Comparison of ENCODE assay signal across 8 cellular contexts in the genomic region with DNA sequence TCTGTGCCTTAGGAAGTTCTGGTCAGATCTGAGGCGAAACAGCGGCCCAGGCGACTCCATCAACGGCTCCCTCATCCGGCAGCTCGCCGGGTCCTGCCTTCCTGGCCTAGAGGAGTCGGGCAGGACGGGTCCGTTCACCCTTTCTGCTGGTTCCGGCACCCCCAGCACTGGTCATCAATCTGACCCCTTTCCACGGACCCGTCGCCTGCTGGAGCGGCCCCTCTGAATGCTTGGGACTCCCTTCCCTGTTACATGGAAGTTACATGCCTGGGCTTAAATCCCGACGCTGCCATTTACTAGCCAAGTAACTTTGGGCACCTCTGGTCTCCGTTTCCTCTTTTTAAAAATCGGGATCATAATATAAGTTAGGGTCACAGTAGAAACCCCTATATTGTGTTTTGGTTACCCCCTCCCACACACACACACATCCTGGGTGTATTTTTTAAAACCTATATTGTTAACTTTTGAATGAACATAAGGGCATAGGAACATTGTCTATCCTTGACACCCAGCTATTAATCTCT. TPM values are rescaled to one million over a fixed set of nuclear protein-coding genes. Genes with fewer than 3 reads are reported as not detected.
DNase-seq lines count a peak whose midpoint lies in the region; ATAC-seq and TF ChIP-seq lines count a peak whose summit lies in the region.

No MANE protein-coding gene starts in this region.

- H3K36me3 ChIP-seq in iPS-18a (ENCODE audit: control insufficient read depth, low read depth, low read length) = no peaks in the 10 kb centered on the region
- H3K36me3 ChIP-seq in subcutaneous abdominal adipose tissue (ENCODE audit: control insufficient read depth in 5 of 5, insufficient read depth in 5 of 5, low read length in 5 of 5) = no peaks in the 10 kb centered on the region

- H3K27me3 ChIP-seq in iPS-18a (ENCODE audit: control insufficient read depth, insufficient read depth, low read length) (no peaks in the 10 kb centered on the region), subcutaneous abdominal adipose tissue (ENCODE audit: control insufficient read depth in 5 of 5, insufficient read depth in 4 of 5, low read length in 5 of 5) (no peaks in the 10 kb centered on the region)

- H3K27me3 Mint-ChIP-seq in CD14-positive monocyte (ENCODE audit: low read depth in 3 of 3) = peaks cover 0 to 1% (median 0%) of the 10 kb centered on the region in 3 donors
- H3K27me3 Mint-ChIP-seq in activated CD4-positive, alpha-beta memory T cell treated with anti-CD3 and anti-CD28 coated beads, Interleukin-2, amount 10 ng/mL, durations not matched to agents 7 days and 5 days = no peaks in the 10 kb centered on the region

- DNase-seq in CD14-positive monocyte (ENCODE audit: low spot score) (no peak), NCI-H146 (lab: John Stamatoyannopoulos, UW) (no peak), activated gamma-delta T cell (lab: John Stamatoyannopoulos, UW) (no peak), SK-N-DZ (ENCODE audit: low spot score) (no peak)
- no peak for DNase-seq in activated CD4-positive, alpha-beta memory T cell treated with anti-CD3 and anti-CD28 coated beads, Interleukin-2, amount 10 ng/mL, durations not matched to agents 7 days and 5 days

- POLR2A ChIA-PET in activated CD4-positive, alpha-beta memory T cell treated with anti-CD3 and anti-CD28 coated beads, Interleukin-2, amount 10 ng/mL, durations not matched to agents 7 days and 5 days (lab: Charles Lee) = interaction anchor here (1.0 to 3.8 kb wide), 5 partner anchors 9 to 156 kb away, joined by 3 to 37 read pairs (median 3); partner anchors contain the start of genes GARS1 and NOD1

- H3K27ac ChIP-seq in iPS-18a (ENCODE audit: low read length) = no peak overlapping the region
- H3K27ac ChIP-seq in subcutaneous abdominal adipose tissue (ENCODE audit: low read depth, low read length) = peak overlapping the region; percentile 92

- intact Hi-C loops in CD14-positive monocyte (cut with micrococcal nuclease) = loop anchor here in 1 of 2 donors (2.0 kb wide), 1 partner anchor 90 kb away; the partner anchor contains the start of gene GARS1

- TF ChIP-seq CTCF in CD14-positive monocyte (IDR thresholded peaks at IDR 0.05) = no peak

- H3K9ac ChIP-seq in iPS-18a (ENCODE audit: low read length) (peak overlapping the region; percentile 10), subcutaneous abdominal adipose tissue (ENCODE audit: low read length in 5 of 5) (peak overlapping the region; percentile 81 to 95 (median 83))

- peaks cover 0 to 10% (median 7%) of the 10 kb centered on the region in 7 donors for H3K9me3 Mint-ChIP-seq in CD14-positive monocyte
- peaks cover 9% of the 10 kb centered on the region for H3K9me3 Mint-ChIP-seq in activated CD4-positive, alpha-beta memory T cell treated with anti-CD3 and anti-CD28 coated beads, Interleukin-2, amount 10 ng/mL, durations not matched to agents 7 days and 5 days

- H3K4me1 Mint-ChIP-seq in CD14-positive monocyte = peaks cover 30% of the 10 kb centered on the region
- peaks cover 54% of the 10 kb centered on the region for H3K4me1 Mint-ChIP-seq in activated CD4-positive, alpha-beta memory T cell treated with anti-CD3 and anti-CD28 coated beads, Interleukin-2, amount 10 ng/mL, durations not matched to agents 7 days and 5 days

- no peaks in the 10 kb centered on the region for H3K9me3 ChIP-seq in iPS-18a (ENCODE audit: control insufficient read depth, low read depth, low read length)
- H3K9me3 ChIP-seq in subcutaneous abdominal adipose tissue (ENCODE audit: control insufficient read depth in 5 of 5, low read length in 5 of 5) = no peaks in the 10 kb centered on the region

- CTCF ChIA-PET in activated CD4-positive, alpha-beta memory T cell treated with anti-CD3 and anti-CD28 coated beads, Interleukin-2, amount 10 ng/mL, durations not matched to agents 7 days and 5 days (lab: Charles Lee) = interaction anchor here (1.0 kb wide), 1 partner anchor 14 kb away, joined by 3 read pairs; no protein-coding TSS in a partner anchor

- H3K4me3 ChIP-seq in iPS-18a (ENCODE audit: low read length) (peak overlapping the region; percentile 93), subcutaneous abdominal adipose tissue (ENCODE audit: low read depth in 1 of 5, low read length in 5 of 5) (peak overlapping the region; percentile 62 to 97 (median 82))

- H3K4me3 Mint-ChIP-seq in CD14-positive monocyte = peak overlapping the region; percentile 91 to 95
- H3K4me3 Mint-ChIP-seq in activated CD4-positive, alpha-beta memory T cell treated with anti-CD3 and anti-CD28 coated beads, Interleukin-2, amount 10 ng/mL, durations not matched to agents 7 days and 5 days = peak overlapping the region; percentile 81

- H3K4me1 ChIP-seq in iPS-18a (ENCODE audit: control insufficient read depth, low read depth, low read length) (peaks cover 3% of the 10 kb centered on the region), subcutaneous abdominal adipose tissue (ENCODE audit: control insufficient read depth in 5 of 5, insufficient read depth in 5 of 5, low read length in 5 of 5) (peaks cover 2 to 35% (median 27%) of the 10 kb centered on the region in 5 donors)

- peak; percentile 8 for ATAC-seq in HG02588 (IDR thresholded peaks at IDR 0.05; ENCODE audit: unreplicated experiment)

- peak overlapping the region; percentile 78 to 94 (median 90) for H3K27ac Mint-ChIP-seq in CD14-positive monocyte
- peak overlapping the region; percentile 84 for H3K27ac Mint-ChIP-seq in activated CD4-positive, alpha-beta memory T cell treated with anti-CD3 and anti-CD28 coated beads, Interleukin-2, amount 10 ng/mL, durations not matched to agents 7 days and 5 days

- peaks cover 4 to 9% of the 10 kb centered on the region in 2 donors for H3K36me3 Mint-ChIP-seq in CD14-positive monocyte
- H3K36me3 Mint-ChIP-seq in activated CD4-positive, alpha-beta memory T cell treated with anti-CD3 and anti-CD28 coated beads, Interleukin-2, amount 10 ng/mL, durations not matched to agents 7 days and 5 days (ENCODE audit: low read depth) = peaks cover 25% of the 10 kb centered on the region

RNA-seq across cellular contexts. Expression of gene GGCT, which starts 0.6 kb away (rescaled TPM):
- polyA plus RNA-seq in CD14-positive monocyte = 10 to 100 TPM; 10.7 to 18.1 TPM
- 10 to 100 TPM; 34.2 to 37.7 TPM for total RNA-seq in activated CD4-positive, alpha-beta memory T cell treated with anti-CD3 and anti-CD28 coated beads, Interleukin-2, amount 10 ng/mL, durations not matched to agents 7 days and 5 days
- polyA plus RNA-seq in SK-N-DZ (2014; cell fraction: cytosol; rRNA removed) = 198 and 218 TPM in 2 replicates
- polyA plus RNA-seq in SK-N-DZ (2014; cell fraction: nucleus; rRNA removed) = 102 and 141 TPM in 2 replicates

RNA-seq across cellular contexts. Expression of gene NOD1, which starts 26.7 kb away (rescaled TPM):
- 1 to 10 TPM; 2.8 to 4.6 TPM for polyA plus RNA-seq in CD14-positive monocyte
- 10 to 100 TPM; 19.6 to 22.6 TPM for total RNA-seq in activated CD4-positive, alpha-beta memory T cell treated with anti-CD3 and anti-CD28 coated beads, Interleukin-2, amount 10 ng/mL, durations not matched to agents 7 days and 5 days
- 13.3 and 13.5 TPM in 2 replicates for polyA plus RNA-seq in SK-N-DZ (2014; cell fraction: cytosol; rRNA removed)
- 27.6 and 38.7 TPM in 2 replicates for polyA plus RNA-seq in SK-N-DZ (2014; cell fraction: nucleus; rRNA removed)
